In genomic region chr11:125982348-125982730, GRCh38 we compare ENCODE assay signal across 9 cellular contexts. TPM values are rescaled to one million over a fixed set of nuclear protein-coding genes. Genes with fewer than 3 reads are reported as not detected.
"Had no signal": no experiment of that assay in that cellular context is flagged by ENCODE, and none has a peak within 500 bp of the region (broad histone marks: within the 10 kb centered on the region; RNA-seq: fewer than 3 reads in every experiment).

No MANE protein-coding gene starts in this region.

- H2AFZ ChIP-seq: GM23338 had no signal

- ATAC-seq: GM23338, K562 had no signal

- H3K4me2 ChIP-seq: GM23338 had no signal

- H3K4me3 ChIP-seq: GM23338, K562 had no signal

- DNase-seq: H9, HCEC 1CT, IMR-90, KG1 had no signal

- FAIRE-seq: H1, H54, HTR-8/SVneo, K562 had no signal

RNA-seq across cellular contexts. Expression of gene VSIG10L2, which starts 36.5 kb away (rescaled TPM):
- total RNA-seq: GM23338, H1, H9, K562 had no signal
- polyA plus RNA-seq: H1, IMR-90, K562 had no signal
